ENCODE assay signal across 20 cellular contexts in genomic region chr4:912548-913279, GRCh38. TPM values are rescaled to one million over a fixed set of nuclear protein-coding genes. Genes with fewer than 3 reads are reported as not detected.
DNase-seq lines count a peak whose midpoint lies in the region; ATAC-seq and TF ChIP-seq lines count a peak whose summit lies in the region.
"Had no signal": no experiment of that assay in that cellular context is flagged by ENCODE, and none has a peak within 500 bp of the region (broad histone marks: within the 10 kb centered on the region; RNA-seq: fewer than 3 reads in every experiment).

No MANE protein-coding gene starts in this region.

- no peak overlapping the region for H3K4me3 Mint-ChIP-seq in CD14-positive monocyte
- no peak overlapping the region for H3K4me3 Mint-ChIP-seq in endodermal cell
- H3K4me3 Mint-ChIP-seq in activated CD4-positive, alpha-beta memory T cell treated with anti-CD3 and anti-CD28 coated beads, Interleukin-2, amount 10 ng/mL, durations not matched to agents 7 days and 5 days: no peak overlapping the region
- H3K4me3 Mint-ChIP-seq: T-cell had no signal

- H3K4me3 ChIP-seq in endodermal cell (ENCODE audit: low read length): no peak overlapping the region
- no peak overlapping the region for H3K4me3 ChIP-seq in MG63
- H3K4me3 ChIP-seq: PC-9, tibial nerve had no signal

- DNase-seq in CD14-positive monocyte (ENCODE audit: low spot score) (peak; percentile 7), RWPE1 (ENCODE audit: low spot score) (no peak), endodermal cell (no peak), posterior vena cava (ENCODE audit: low spot score) (peak; percentile 65), MG63 (no peak), inferior parietal cortex (ENCODE audit: extremely low spot score) (no peak)
- no peak for DNase-seq in activated CD4-positive, alpha-beta memory T cell treated with anti-CD3 and anti-CD28 coated beads, Interleukin-2, amount 10 ng/mL, durations not matched to agents 7 days and 5 days
- DNase-seq: activated naive CD4-positive, alpha-beta T cell treated with Interleukin-2 at 50 U/mL for 16 hours; islet precursor cell; naive B cell; NCI-H1930; NCI-H526; PC-9; stimulated activated CD4-positive, alpha-beta T cell treated with anti-CD3 and anti-CD28 coated beads, Interleukin-2, amount 100 ng/mL, for 48 hours; stimulated activated CD8-positive, alpha-beta memory T cell treated with anti-CD3 and anti-CD28 coated beads, Interleukin-4, amount 100 ng/mL, for 48 hours; T-cell had no signal

- H3K9ac ChIP-seq in endodermal cell (ENCODE audit: extremely low read depth, low read length, poor library complexity, severe bottlenecking): no peak overlapping the region

- CTCF ChIA-PET in RWPE1 (lab: Yijun Ruan, JAX): no interaction called here
- CTCF ChIA-PET in activated CD4-positive, alpha-beta memory T cell treated with anti-CD3 and anti-CD28 coated beads, Interleukin-2, amount 10 ng/mL, durations not matched to agents 7 days and 5 days (lab: Charles Lee): no interaction called here

- no peaks in the 10 kb centered on the region for H3K4me1 ChIP-seq in endodermal cell (ENCODE audit: control insufficient read depth, insufficient read depth, low read length)
- H3K4me1 ChIP-seq: Caco-2 had no signal

- peaks cover 31% of the 10 kb centered on the region for H3K4me1 Mint-ChIP-seq in CD14-positive monocyte
- H3K4me1 Mint-ChIP-seq in endodermal cell: peaks cover 10% of the 10 kb centered on the region
- H3K4me1 Mint-ChIP-seq in activated CD4-positive, alpha-beta memory T cell treated with anti-CD3 and anti-CD28 coated beads, Interleukin-2, amount 10 ng/mL, durations not matched to agents 7 days and 5 days: peaks cover 21% of the 10 kb centered on the region

- POLR2A ChIA-PET in RWPE1 (lab: Yijun Ruan, JAX; ENCODE audit: low non-redundant PET): no interaction called here
- POLR2A ChIA-PET in activated CD4-positive, alpha-beta memory T cell treated with anti-CD3 and anti-CD28 coated beads, Interleukin-2, amount 10 ng/mL, durations not matched to agents 7 days and 5 days (lab: Charles Lee): interaction anchor here (0.7 kb wide), 1 partner anchor 34 kb away, joined by 4 read pairs; no protein-coding TSS in a partner anchor

- 81 to 84% methylated on average over 18 to 19 of the region's 19 CpGs for WGBS in endodermal cell (ENCODE audit: insufficient coverage in 1 of 2, insufficient read length in 1 of 2), 2 experiments

- H3K9me3 Mint-ChIP-seq in CD14-positive monocyte: peaks cover 0 to 3% (median 0%) of the 10 kb centered on the region in 7 donors
- H3K9me3 Mint-ChIP-seq in endodermal cell: no peaks in the 10 kb centered on the region
- H3K9me3 Mint-ChIP-seq in activated CD4-positive, alpha-beta memory T cell treated with anti-CD3 and anti-CD28 coated beads, Interleukin-2, amount 10 ng/mL, durations not matched to agents 7 days and 5 days: peaks cover under 1% of the 10 kb centered on the region
- H3K9me3 Mint-ChIP-seq: naive B cell, T-cell had no signal

- no peaks in the 10 kb centered on the region for H3K27me3 Mint-ChIP-seq in CD14-positive monocyte (ENCODE audit: low read depth in 3 of 3)
- no peaks in the 10 kb centered on the region for H3K27me3 Mint-ChIP-seq in endodermal cell (ENCODE audit: insufficient read depth)
- no peaks in the 10 kb centered on the region for H3K27me3 Mint-ChIP-seq in activated CD4-positive, alpha-beta memory T cell treated with anti-CD3 and anti-CD28 coated beads, Interleukin-2, amount 10 ng/mL, durations not matched to agents 7 days and 5 days
- H3K27me3 Mint-ChIP-seq: naive B cell, T-cell had no signal

- H3K27ac Mint-ChIP-seq in CD14-positive monocyte: peak overlapping the region in 1 of 7 donors; percentile 46
- H3K27ac Mint-ChIP-seq in endodermal cell: peak overlapping the region; percentile 4
- H3K27ac Mint-ChIP-seq in activated CD4-positive, alpha-beta memory T cell treated with anti-CD3 and anti-CD28 coated beads, Interleukin-2, amount 10 ng/mL, durations not matched to agents 7 days and 5 days: no peak overlapping the region
- H3K27ac Mint-ChIP-seq: T-cell had no signal

- H3K9me3 ChIP-seq in endodermal cell (ENCODE audit: control insufficient read depth, low read length) (no peaks in the 10 kb centered on the region), MG63 (no peaks in the 10 kb centered on the region)
- H3K9me3 ChIP-seq: Caco-2, tibial nerve had no signal

- H3K36me3 ChIP-seq in endodermal cell (ENCODE audit: control insufficient read depth, insufficient read depth, low read length) (peaks cover 13% of the 10 kb centered on the region), MG63 (no peaks in the 10 kb centered on the region)

- H3K36me3 Mint-ChIP-seq in CD14-positive monocyte: peaks cover 45 to 59% of the 10 kb centered on the region in 2 donors
- peaks cover 19% of the 10 kb centered on the region for H3K36me3 Mint-ChIP-seq in endodermal cell (ENCODE audit: low read depth)
- peaks cover 45% of the 10 kb centered on the region for H3K36me3 Mint-ChIP-seq in activated CD4-positive, alpha-beta memory T cell treated with anti-CD3 and anti-CD28 coated beads, Interleukin-2, amount 10 ng/mL, durations not matched to agents 7 days and 5 days (ENCODE audit: low read depth)

- no peak for ATAC-seq in HG02610 (IDR thresholded peaks at IDR 0.05; ENCODE audit: unreplicated experiment)
- ATAC-seq: T-cell had no signal

- 0 out of 2 replicates have a peak overlapping the region, but pooled peaks have one; percentile 21 for H3K27ac ChIP-seq in RWPE1
- no peak overlapping the region for H3K27ac ChIP-seq in endodermal cell (ENCODE audit: low read depth, low read length)
- H3K27ac ChIP-seq: PC-9, VCaP had no signal

- H3K27me3 ChIP-seq in endodermal cell (ENCODE audit: control insufficient read depth, insufficient read depth, low read length, poor library complexity, severe bottlenecking) (no peaks in the 10 kb centered on the region), MG63 (no peaks in the 10 kb centered on the region)
- H3K27me3 ChIP-seq: tibial nerve had no signal

- TF ChIP-seq CTCF in CD14-positive monocyte (IDR thresholded peaks at IDR 0.05) (no peak), RWPE1 (conservative IDR thresholded peaks at IDR 0.05; ENCODE audit: low read depth) (no peak), endodermal cell (conservative IDR thresholded peaks at IDR 0.05) (no peak)

- intact Hi-C loops in CD14-positive monocyte (cut with micrococcal nuclease): no loop called here
- intact Hi-C loops in posterior vena cava (cut with DNase I): no loop called here

RNA-seq across cellular contexts. Expression of gene GAK, which starts 19.4 kb away (rescaled TPM):
- 10 to 100 TPM; 40.3 to 54.9 TPM for polyA plus RNA-seq in CD14-positive monocyte
- 100 to 1,000 TPM; 104 to 121 TPM for total RNA-seq in endodermal cell
- 61.6 TPM for polyA plus RNA-seq in endodermal cell (2013, experiment 1 of 2)
- polyA plus RNA-seq in endodermal cell (2013, experiment 2 of 2): 52.7 TPM
- total RNA-seq in posterior vena cava: 10 to 100 TPM; 63.5 to 73.5 TPM
- 57.1 and 67.9 TPM in 2 replicates for total RNA-seq in MG63 (2014; rRNA removed; shearing (Covaris generic); ENCODE audit: low replicate concordance)
- 100 to 1,000 TPM; 139 to 156 TPM for total RNA-seq in activated CD4-positive, alpha-beta memory T cell treated with anti-CD3 and anti-CD28 coated beads, Interleukin-2, amount 10 ng/mL, durations not matched to agents 7 days and 5 days

RNA-seq across cellular contexts. Expression of gene TMEM175, which starts 19.5 kb away (rescaled TPM):
- 10 to 100 TPM; 18.9 to 20.7 TPM for polyA plus RNA-seq in CD14-positive monocyte
- total RNA-seq in endodermal cell (10 to 100 TPM; 15.9 to 23.0 TPM), posterior vena cava (10 to 100 TPM; 15.3 to 16.4 TPM)
- polyA plus RNA-seq in endodermal cell (2013, experiment 1 of 2): 21.9 TPM
- 21.2 TPM for polyA plus RNA-seq in endodermal cell (2013, experiment 2 of 2)
- total RNA-seq in MG63 (2014; rRNA removed; shearing (Covaris generic); ENCODE audit: low replicate concordance): 14.1 and 15.0 TPM in 2 replicates
- total RNA-seq in activated CD4-positive, alpha-beta memory T cell treated with anti-CD3 and anti-CD28 coated beads, Interleukin-2, amount 10 ng/mL, durations not matched to agents 7 days and 5 days: 10 to 100 TPM; 24.1 to 28.8 TPM

Comparison
In these comparisons a context has a peak if more than half of its experiments do, and no peak if none do; other contexts are left out.
1. DNase-seq: peak in CD14-positive monocyte (single experiment) and posterior vena cava (single experiment); none in RWPE1 (single experiment), endodermal cell (single experiment), MG63 (single experiment), activated CD4-positive, alpha-beta memory T cell treated with anti-CD3 and anti-CD28 coated beads, Interleukin-2, amount 10 ng/mL, durations not matched to agents 7 days and 5 days (single experiment) and inferior parietal cortex (single experiment).